ENCODE assay signal across 2 cellular contexts in genomic region chr7:15314922-15315321, GRCh38.
TF ChIP-seq lines count a peak whose summit lies in the region.

No MANE protein-coding gene starts in this region.

TF ChIP-seq in liver, 16 proteins besides CTCF, POLR2A, EP300 and RAD21 (continued from another document):
- peak; percentile 50 to 66 for TF ChIP-seq HNF4A (conservative IDR thresholded peaks at IDR 0.05)

TF ChIP-seq in HepG2, 621 proteins besides CTCF, POLR2A, EP300 and RAD21 (continued from another document):
- no peak for TF ChIP-seq HIC2 (CRISPR knock-in tag; IDR thresholded peaks at IDR 0.05; ENCODE audit: low read depth)
- no peak for TF ChIP-seq FOXK1 (CRISPR knock-in tag; IDR thresholded peaks at IDR 0.05; ENCODE audit: borderline replicate concordance, low read depth)
- no peak for TF ChIP-seq PHF8 (CRISPR knock-in tag; IDR thresholded peaks at IDR 0.05)
- TF ChIP-seq RFXAP (CRISPR knock-in tag; IDR thresholded peaks at IDR 0.05; ENCODE audit: borderline replicate concordance), result no peak
- TF ChIP-seq GLI4 (CRISPR knock-in tag; IDR thresholded peaks at IDR 0.05; ENCODE audit: borderline replicate concordance), result no peak
- no peak for TF ChIP-seq IRF2 (CRISPR knock-in tag; IDR thresholded peaks at IDR 0.05)
- no peak for TF ChIP-seq ZNF839 (CRISPR knock-in tag; IDR thresholded peaks at IDR 0.05; ENCODE audit: borderline replicate concordance)
- no peak for TF ChIP-seq PCBP2 (optimal IDR thresholded peaks at IDR 0.05; ENCODE audit: low read depth, low read length, poor library complexity, severe bottlenecking)
- TF ChIP-seq ZBTB42 (CRISPR knock-in tag; IDR thresholded peaks at IDR 0.05), result no peak
- no peak for TF ChIP-seq SNRNP70 (IDR thresholded peaks at IDR 0.05; ENCODE audit: low read depth, low read length)
- TF ChIP-seq NFIC (IDR thresholded peaks at IDR 0.05; ENCODE audit: low read length), result no peak
- no peak for TF ChIP-seq ZNF572 (CRISPR knock-in tag; IDR thresholded peaks at IDR 0.05)
- TF ChIP-seq HOXA7 (CRISPR knock-in tag; IDR thresholded peaks at IDR 0.05), result no peak
- TF ChIP-seq FLYWCH1 (CRISPR knock-in tag; IDR thresholded peaks at IDR 0.05), result no peak
